1 cellular context compared by ENCODE assay signal in the genomic region with DNA sequence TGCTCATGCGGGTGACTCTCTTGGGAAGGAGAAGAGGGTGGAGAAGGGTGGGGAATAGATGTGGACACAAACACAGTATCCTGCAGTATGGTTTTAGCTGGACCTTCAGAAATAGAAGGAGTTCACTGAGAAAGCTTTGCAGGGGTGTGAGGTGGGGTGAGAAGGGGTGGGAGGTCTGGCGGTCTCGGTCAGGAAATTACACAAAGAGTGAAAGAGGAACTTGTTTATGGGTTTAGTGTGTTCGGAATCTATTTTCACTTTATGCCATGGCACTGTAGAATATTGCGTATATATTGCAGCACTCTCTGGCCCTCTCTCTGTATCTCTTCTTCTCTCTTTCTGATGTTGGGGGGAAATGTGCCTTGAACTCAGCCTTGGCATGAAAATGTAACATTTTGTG.
TF ChIP-seq lines count a peak whose summit lies in the region.

No MANE protein-coding gene starts in this region.

TF ChIP-seq in GM12878, 131 proteins besides CTCF, POLR2A, EP300 and RAD21 (continued from another document):
- TF ChIP-seq, protein P1, sequence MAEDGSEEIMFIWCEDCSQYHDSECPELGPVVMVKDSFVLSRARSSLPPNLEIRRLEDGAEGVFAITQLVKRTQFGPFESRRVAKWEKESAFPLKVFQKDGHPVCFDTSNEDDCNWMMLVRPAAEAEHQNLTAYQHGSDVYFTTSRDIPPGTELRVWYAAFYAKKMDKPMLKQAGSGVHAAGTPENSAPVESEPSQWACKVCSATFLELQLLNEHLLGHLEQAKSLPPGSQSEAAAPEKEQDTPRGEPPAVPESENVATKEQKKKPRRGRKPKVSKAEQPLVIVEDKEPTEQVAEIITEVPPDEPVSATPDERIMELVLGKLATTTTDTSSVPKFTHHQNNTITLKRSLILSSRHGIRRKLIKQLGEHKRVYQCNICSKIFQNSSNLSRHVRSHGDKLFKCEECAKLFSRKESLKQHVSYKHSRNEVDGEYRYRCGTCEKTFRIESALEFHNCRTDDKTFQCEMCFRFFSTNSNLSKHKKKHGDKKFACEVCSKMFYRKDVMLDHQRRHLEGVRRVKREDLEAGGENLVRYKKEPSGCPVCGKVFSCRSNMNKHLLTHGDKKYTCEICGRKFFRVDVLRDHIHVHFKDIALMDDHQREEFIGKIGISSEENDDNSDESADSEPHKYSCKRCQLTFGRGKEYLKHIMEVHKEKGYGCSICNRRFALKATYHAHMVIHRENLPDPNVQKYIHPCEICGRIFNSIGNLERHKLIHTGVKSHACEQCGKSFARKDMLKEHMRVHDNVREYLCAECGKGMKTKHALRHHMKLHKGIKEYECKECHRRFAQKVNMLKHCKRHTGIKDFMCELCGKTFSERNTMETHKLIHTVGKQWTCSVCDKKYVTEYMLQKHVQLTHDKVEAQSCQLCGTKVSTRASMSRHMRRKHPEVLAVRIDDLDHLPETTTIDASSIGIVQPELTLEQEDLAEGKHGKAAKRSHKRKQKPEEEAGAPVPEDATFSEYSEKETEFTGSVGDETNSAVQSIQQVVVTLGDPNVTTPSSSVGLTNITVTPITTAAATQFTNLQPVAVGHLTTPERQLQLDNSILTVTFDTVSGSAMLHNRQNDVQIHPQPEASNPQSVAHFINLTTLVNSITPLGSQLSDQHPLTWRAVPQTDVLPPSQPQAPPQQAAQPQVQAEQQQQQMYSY (CRISPR knock-in tag; IDR thresholded peaks at IDR 0.05), result no peak
- TF ChIP-seq CREM (IDR thresholded peaks at IDR 0.05; ENCODE audit: low read depth), result peak; percentile 19; the same call in 1 of the 2 replicates
- TF ChIP-seq DPF2 (IDR thresholded peaks at IDR 0.05), result peak; percentile 92
- peak; percentile 39 for TF ChIP-seq JUNB (IDR thresholded peaks at IDR 0.05)
- peak; percentile 56 for TF ChIP-seq IKZF1 (conservative IDR thresholded peaks at IDR 0.05)
- no peak for TF ChIP-seq ZNF274 (IDR thresholded peaks at IDR 0.05; ENCODE audit: insufficient read depth, insufficient read length)
- TF ChIP-seq NFIC (IDR thresholded peaks at IDR 0.05; ENCODE audit: low read depth, low read length), result peak; percentile 57; the same call in 1 of the 2 replicates
- TF ChIP-seq, protein P2, sequence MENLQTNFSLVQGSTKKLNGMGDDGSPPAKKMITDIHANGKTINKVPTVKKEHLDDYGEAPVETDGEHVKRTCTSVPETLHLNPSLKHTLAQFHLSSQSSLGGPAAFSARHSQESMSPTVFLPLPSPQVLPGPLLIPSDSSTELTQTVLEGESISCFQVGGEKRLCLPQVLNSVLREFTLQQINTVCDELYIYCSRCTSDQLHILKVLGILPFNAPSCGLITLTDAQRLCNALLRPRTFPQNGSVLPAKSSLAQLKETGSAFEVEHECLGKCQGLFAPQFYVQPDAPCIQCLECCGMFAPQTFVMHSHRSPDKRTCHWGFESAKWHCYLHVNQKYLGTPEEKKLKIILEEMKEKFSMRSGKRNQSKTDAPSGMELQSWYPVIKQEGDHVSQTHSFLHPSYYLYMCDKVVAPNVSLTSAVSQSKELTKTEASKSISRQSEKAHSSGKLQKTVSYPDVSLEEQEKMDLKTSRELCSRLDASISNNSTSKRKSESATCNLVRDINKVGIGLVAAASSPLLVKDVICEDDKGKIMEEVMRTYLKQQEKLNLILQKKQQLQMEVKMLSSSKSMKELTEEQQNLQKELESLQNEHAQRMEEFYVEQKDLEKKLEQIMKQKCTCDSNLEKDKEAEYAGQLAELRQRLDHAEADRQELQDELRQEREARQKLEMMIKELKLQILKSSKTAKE (IDR thresholded peaks at IDR 0.05; ENCODE audit: low read depth, poor library complexity, severe bottlenecking), result peak; percentile 19
- 0 out of 2 replicates have a peak, but pooled peaks have one; percentile 46 for TF ChIP-seq MEF2A (IDR thresholded peaks at IDR 0.05; ENCODE audit: insufficient read depth, low read depth, low read length)
- no peak for TF ChIP-seq STAT1 (conservative IDR thresholded peaks at IDR 0.05)
- TF ChIP-seq NBN (IDR thresholded peaks at IDR 0.05), result peak; percentile 71
- TF ChIP-seq, protein P3, sequence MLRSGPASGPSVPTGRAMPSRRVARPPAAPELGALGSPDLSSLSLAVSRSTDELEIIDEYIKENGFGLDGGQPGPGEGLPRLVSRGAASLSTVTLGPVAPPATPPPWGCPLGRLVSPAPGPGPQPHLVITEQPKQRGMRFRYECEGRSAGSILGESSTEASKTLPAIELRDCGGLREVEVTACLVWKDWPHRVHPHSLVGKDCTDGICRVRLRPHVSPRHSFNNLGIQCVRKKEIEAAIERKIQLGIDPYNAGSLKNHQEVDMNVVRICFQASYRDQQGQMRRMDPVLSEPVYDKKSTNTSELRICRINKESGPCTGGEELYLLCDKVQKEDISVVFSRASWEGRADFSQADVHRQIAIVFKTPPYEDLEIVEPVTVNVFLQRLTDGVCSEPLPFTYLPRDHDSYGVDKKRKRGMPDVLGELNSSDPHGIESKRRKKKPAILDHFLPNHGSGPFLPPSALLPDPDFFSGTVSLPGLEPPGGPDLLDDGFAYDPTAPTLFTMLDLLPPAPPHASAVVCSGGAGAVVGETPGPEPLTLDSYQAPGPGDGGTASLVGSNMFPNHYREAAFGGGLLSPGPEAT (IDR thresholded peaks at IDR 0.05; ENCODE audit: low read depth), result peak; percentile 66
- TF ChIP-seq HDGF (IDR thresholded peaks at IDR 0.05), result peak; percentile 81; the same call in 1 of the 2 replicates
- no peak for TF ChIP-seq NR2C2 (IDR thresholded peaks at IDR 0.05; ENCODE audit: borderline replicate concordance, control insufficient read depth, insufficient read length, low read depth)
- TF ChIP-seq CHD4 (IDR thresholded peaks at IDR 0.05), result no peak
- no peak for TF ChIP-seq RFX5 (IDR thresholded peaks at IDR 0.05; ENCODE audit: low read depth, low read length)
- TF ChIP-seq, protein P4, sequence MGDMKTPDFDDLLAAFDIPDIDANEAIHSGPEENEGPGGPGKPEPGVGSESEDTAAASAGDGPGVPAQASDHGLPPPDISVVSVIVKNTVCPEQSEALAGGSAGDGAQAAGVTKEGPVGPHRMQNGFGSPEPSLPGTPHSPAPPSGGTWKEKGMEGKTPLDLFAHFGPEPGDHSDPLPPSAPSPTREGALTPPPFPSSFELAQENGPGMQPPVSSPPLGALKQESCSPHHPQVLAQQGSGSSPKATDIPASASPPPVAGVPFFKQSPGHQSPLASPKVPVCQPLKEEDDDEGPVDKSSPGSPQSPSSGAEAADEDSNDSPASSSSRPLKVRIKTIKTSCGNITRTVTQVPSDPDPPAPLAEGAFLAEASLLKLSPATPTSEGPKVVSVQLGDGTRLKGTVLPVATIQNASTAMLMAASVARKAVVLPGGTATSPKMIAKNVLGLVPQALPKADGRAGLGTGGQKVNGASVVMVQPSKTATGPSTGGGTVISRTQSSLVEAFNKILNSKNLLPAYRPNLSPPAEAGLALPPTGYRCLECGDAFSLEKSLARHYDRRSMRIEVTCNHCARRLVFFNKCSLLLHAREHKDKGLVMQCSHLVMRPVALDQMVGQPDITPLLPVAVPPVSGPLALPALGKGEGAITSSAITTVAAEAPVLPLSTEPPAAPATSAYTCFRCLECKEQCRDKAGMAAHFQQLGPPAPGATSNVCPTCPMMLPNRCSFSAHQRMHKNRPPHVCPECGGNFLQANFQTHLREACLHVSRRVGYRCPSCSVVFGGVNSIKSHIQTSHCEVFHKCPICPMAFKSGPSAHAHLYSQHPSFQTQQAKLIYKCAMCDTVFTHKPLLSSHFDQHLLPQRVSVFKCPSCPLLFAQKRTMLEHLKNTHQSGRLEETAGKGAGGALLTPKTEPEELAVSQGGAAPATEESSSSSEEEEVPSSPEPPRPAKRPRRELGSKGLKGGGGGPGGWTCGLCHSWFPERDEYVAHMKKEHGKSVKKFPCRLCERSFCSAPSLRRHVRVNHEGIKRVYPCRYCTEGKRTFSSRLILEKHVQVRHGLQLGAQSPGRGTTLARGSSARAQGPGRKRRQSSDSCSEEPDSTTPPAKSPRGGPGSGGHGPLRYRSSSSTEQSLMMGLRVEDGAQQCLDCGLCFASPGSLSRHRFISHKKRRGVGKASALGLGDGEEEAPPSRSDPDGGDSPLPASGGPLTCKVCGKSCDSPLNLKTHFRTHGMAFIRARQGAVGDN (IDR thresholded peaks at IDR 0.05), result no peak
- TF ChIP-seq BMI1 (IDR thresholded peaks at IDR 0.05; ENCODE audit: borderline replicate concordance), result peak; percentile 65; the same call in 1 of the 2 replicates
- TF ChIP-seq SPI1 (IDR thresholded peaks at IDR 0.05; ENCODE audit: borderline replicate concordance, insufficient read depth, low read depth, low read length), result peak; percentile 24; the same call in 1 of the 2 replicates
- no peak for TF ChIP-seq MXI1 (IDR thresholded peaks at IDR 0.05; ENCODE audit: low read depth, low read length)
- peak in 1 of 2 experiments; percentile 26; a peak in 1 of 4 replicates for TF ChIP-seq BHLHE40 (IDR thresholded peaks at IDR 0.05; ENCODE audit: borderline replicate concordance in 1 of 2, low read depth in 2 of 2, low read length in 1 of 2)
- peak; percentile 59; the same call in 1 of the 2 replicates for TF ChIP-seq BACH1 (IDR thresholded peaks at IDR 0.05; ENCODE audit: borderline replicate concordance)
- TF ChIP-seq BCL11A (IDR thresholded peaks at IDR 0.05; ENCODE audit: low read depth, low read length), result peak; percentile 35; the same call in 1 of the 2 replicates
- TF ChIP-seq YY1 (IDR thresholded peaks at IDR 0.05; ENCODE audit: low read depth, low read length), result no peak
- TF ChIP-seq ZBED1 (IDR thresholded peaks at IDR 0.05; ENCODE audit: borderline replicate concordance), result peak; percentile 29; the same call in 1 of the 2 replicates
- TF ChIP-seq MEF2B (IDR thresholded peaks at IDR 0.05; ENCODE audit: partially characterized antibody, poor library complexity, severe bottlenecking), result peak; percentile 27
- TF ChIP-seq PAX5 (IDR thresholded peaks at IDR 0.05; ENCODE audit: borderline replicate concordance, low read depth, low read length), result no peak
- no peak for TF ChIP-seq TCF12 (IDR thresholded peaks at IDR 0.05; ENCODE audit: low read depth, low read length)
- TF ChIP-seq, protein P5, sequence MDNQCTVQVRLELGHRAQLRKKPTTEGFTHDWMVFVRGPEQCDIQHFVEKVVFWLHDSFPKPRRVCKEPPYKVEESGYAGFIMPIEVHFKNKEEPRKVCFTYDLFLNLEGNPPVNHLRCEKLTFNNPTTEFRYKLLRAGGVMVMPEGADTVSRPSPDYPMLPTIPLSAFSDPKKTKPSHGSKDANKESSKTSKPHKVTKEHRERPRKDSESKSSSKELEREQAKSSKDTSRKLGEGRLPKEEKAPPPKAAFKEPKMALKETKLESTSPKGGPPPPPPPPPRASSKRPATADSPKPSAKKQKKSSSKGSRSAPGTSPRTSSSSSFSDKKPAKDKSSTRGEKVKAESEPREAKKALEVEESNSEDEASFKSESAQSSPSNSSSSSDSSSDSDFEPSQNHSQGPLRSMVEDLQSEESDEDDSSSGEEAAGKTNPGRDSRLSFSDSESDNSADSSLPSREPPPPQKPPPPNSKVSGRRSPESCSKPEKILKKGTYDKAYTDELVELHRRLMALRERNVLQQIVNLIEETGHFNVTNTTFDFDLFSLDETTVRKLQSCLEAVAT (IDR thresholded peaks at IDR 0.05), result peak; percentile 72; the same call in 1 of the 2 replicates
- peak in 1 of 2 experiments; percentile 56; a peak in 2 of 4 replicates for TF ChIP-seq ETV6 (conservative IDR thresholded peaks at IDR 0.05 in 1 of 2, IDR thresholded peaks at IDR 0.05 in 1 of 2; ENCODE audit: borderline replicate concordance in 1 of 2, low read depth in 1 of 2)
- no peak for TF ChIP-seq HCFC1 (IDR thresholded peaks at IDR 0.05; ENCODE audit: low read length)
- TF ChIP-seq NR2F1 (conservative IDR thresholded peaks at IDR 0.05), result peak; percentile 51
- TF ChIP-seq, protein P6, sequence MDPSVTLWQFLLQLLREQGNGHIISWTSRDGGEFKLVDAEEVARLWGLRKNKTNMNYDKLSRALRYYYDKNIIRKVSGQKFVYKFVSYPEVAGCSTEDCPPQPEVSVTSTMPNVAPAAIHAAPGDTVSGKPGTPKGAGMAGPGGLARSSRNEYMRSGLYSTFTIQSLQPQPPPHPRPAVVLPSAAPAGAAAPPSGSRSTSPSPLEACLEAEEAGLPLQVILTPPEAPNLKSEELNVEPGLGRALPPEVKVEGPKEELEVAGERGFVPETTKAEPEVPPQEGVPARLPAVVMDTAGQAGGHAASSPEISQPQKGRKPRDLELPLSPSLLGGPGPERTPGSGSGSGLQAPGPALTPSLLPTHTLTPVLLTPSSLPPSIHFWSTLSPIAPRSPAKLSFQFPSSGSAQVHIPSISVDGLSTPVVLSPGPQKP (IDR thresholded peaks at IDR 0.05; ENCODE audit: low read depth, low read length), result no peak
- no peak for TF ChIP-seq GATAD2B (conservative IDR thresholded peaks at IDR 0.05; ENCODE audit: low read depth)
- peak; percentile 57 to 71; a peak in 3 of 4 replicates for TF ChIP-seq IKZF2 (IDR thresholded peaks at IDR 0.05)
- no peak for TF ChIP-seq RBBP5 (conservative IDR thresholded peaks at IDR 0.05)
- TF ChIP-seq ATF7 (IDR thresholded peaks at IDR 0.05; ENCODE audit: low read depth), result peak; percentile 79
- TF ChIP-seq EGR1 (IDR thresholded peaks at IDR 0.05; ENCODE audit: borderline replicate concordance in 1 of 2, low read depth in 2 of 2, low read length in 2 of 2), result 0 out of 3 replicates have a peak, but pooled peaks of 1 of the 2 experiments have one; percentile 29
- TF ChIP-seq RUNX3 (IDR thresholded peaks at IDR 0.05; ENCODE audit: low read length), result peak; percentile 81
